12 cellular contexts compared by ENCODE assay signal in the genomic region with DNA sequence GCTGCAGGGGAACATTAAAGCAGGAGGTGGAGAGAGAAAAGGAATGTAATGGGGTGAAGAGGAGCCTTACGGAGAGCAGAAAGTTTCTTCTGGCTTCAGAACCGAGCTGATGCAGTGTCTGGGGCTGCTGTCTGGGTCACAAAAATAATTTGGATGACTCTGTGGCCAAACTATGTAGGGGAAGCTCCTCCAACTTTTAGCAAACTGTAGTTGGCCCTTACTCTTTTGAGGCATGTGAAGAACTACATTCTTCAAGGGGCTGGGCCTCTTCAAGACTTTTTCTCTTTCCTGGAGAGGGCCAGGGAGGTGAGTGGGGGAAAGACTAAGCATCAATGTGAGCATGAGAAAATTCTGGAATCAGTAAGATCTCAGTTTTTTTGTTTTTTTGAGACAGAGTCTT. TPM values are rescaled to one million over a fixed set of nuclear protein-coding genes. Genes with fewer than 3 reads are reported as not detected.
A peak's percentile ranks its signal among the peaks of the same experiment; 100 is the strongest.
DNase-seq lines count a peak whose midpoint lies in the region; ATAC-seq and TF ChIP-seq lines count a peak whose summit lies in the region.
"Had no signal": no experiment of that assay in that cellular context is flagged by ENCODE, and none has a peak within 500 bp of the region (broad histone marks: within the 10 kb centered on the region; RNA-seq: fewer than 3 reads in every experiment).

No MANE protein-coding gene starts in this region.

- no peak overlapping the region for H4K5ac ChIP-seq in mesendoderm (ENCODE audit: low read length)

- no peak overlapping the region for H3K4me2 ChIP-seq in GM23338
- no peak overlapping the region for H3K4me2 ChIP-seq in mesendoderm (ENCODE audit: low read length)
- H3K4me2 ChIP-seq in PC-3 (ENCODE audit: low read length), result no peak overlapping the region

- H4K20me1 ChIP-seq in GM23338 (replicated peaks; ENCODE audit: insufficient read depth) (no peaks in the 10 kb centered on the region), PC-3 (ENCODE audit: low read length) (no peaks in the 10 kb centered on the region)

- no peak overlapping the region for H2BK120ac ChIP-seq in mesendoderm (ENCODE audit: low read depth, low read length)

- peak overlapping the region; percentile 69 for H2BK5ac ChIP-seq in mesendoderm (ENCODE audit: low read length)

- H3K4me3 ChIP-seq in GM23338 (no peak overlapping the region), coronary artery (no peak overlapping the region), mesendoderm (ENCODE audit: low read length) (no peak overlapping the region), thoracic aorta (no peak overlapping the region), PC-3 (ENCODE audit: low read length) (no peak overlapping the region)

- H3K9me3 ChIP-seq in thoracic aorta, result no peaks in the 10 kb centered on the region
- H3K9me3 ChIP-seq in PC-3 (ENCODE audit: low read length), result no peaks in the 10 kb centered on the region

- H3K27me3 ChIP-seq in GM23338 (ENCODE audit: insufficient read depth) (no peaks in the 10 kb centered on the region), mesendoderm (ENCODE audit: insufficient read depth, low read length, poor library complexity) (no peaks in the 10 kb centered on the region), thoracic aorta (replicated peaks; ENCODE audit: insufficient read depth) (no peaks in the 10 kb centered on the region), PC-3 (ENCODE audit: low read length) (no peaks in the 10 kb centered on the region)

- H3K79me1 ChIP-seq in mesendoderm (ENCODE audit: low read length), result no peaks in the 10 kb centered on the region

- intact Hi-C loops in PC-3 (cut with micrococcal nuclease), result no loop called here

- H3K9ac ChIP-seq in mesendoderm (ENCODE audit: low read length), result peak overlapping the region; percentile 2
- H3K9ac ChIP-seq in PC-3 (ENCODE audit: low read length), result no peak overlapping the region

- H3K23ac ChIP-seq in mesendoderm (ENCODE audit: low read length), result peak overlapping the region; percentile 68

- no peak overlapping the region for H2AK5ac ChIP-seq in mesendoderm (ENCODE audit: low read length)

- CTCF ChIA-PET in PC-3 (lab: Charles Lee), result no interaction called here

- peak overlapping the region; percentile 64 for H3K56ac ChIP-seq in mesendoderm (ENCODE audit: low read length)

- peaks cover 5% of the 10 kb centered on the region for H3K36me3 Mint-ChIP-seq in GM23338 (ENCODE audit: low read depth)

- H3K4me1 ChIP-seq in GM23338 (ENCODE audit: insufficient read depth) (peaks cover 14% of the 10 kb centered on the region), mesendoderm (ENCODE audit: control insufficient read depth, low read depth, low read length) (peaks cover 10% of the 10 kb centered on the region), thoracic aorta (ENCODE audit: control insufficient read depth in 1 of 2, low read depth in 2 of 2) (peaks cover 8 to 63% of the 10 kb centered on the region in 2 donors), PC-3 (ENCODE audit: insufficient read depth, low read length) (no peaks in the 10 kb centered on the region; the same call in 1 of the 2 replicates)

- H3K4me3 Mint-ChIP-seq in GM23338, result no peak overlapping the region
- H3K4me3 Mint-ChIP-seq: effector memory CD8-positive, alpha-beta T cell had no signal

- H3K27ac ChIP-seq in GM23338 (ENCODE audit: low read depth), result no peak overlapping the region
- H3K27ac ChIP-seq in coronary artery, result peak overlapping the region; percentile 64 to 82
- no peak overlapping the region for H3K27ac ChIP-seq in mesendoderm (ENCODE audit: low read depth, low read length)
- peak overlapping the region; percentile 59 to 75 for H3K27ac ChIP-seq in thoracic aorta
- H3K27ac ChIP-seq in PC-3 (ENCODE audit: low read length), result no peak overlapping the region

- DNase-seq in GM23338 (ENCODE audit: low spot score) (no peak), coronary artery (ENCODE audit: low spot score) (no peak), mesendoderm (no peak), thoracic aorta (ENCODE audit: low spot score) (no peak), PC-3 (no peak)
- DNase-seq: activated CD4-positive, CD25-positive, alpha-beta regulatory T cell treated with anti-CD3 and anti-CD28 coated beads, Interleukin-2, amount 50 U/mL, for 72 hours; amniotic stem cell; effector memory CD8-positive, alpha-beta T cell; NCI-H2171 treated with DMSO at 0.1 percent for 48 hours had no signal

- H3K27ac Mint-ChIP-seq in GM23338, result no peak overlapping the region
- H3K27ac Mint-ChIP-seq: effector memory CD8-positive, alpha-beta T cell had no signal

- H3F3A ChIP-seq in GM23338 (replicated peaks; ENCODE audit: low read depth), result no peaks in the 10 kb centered on the region
- no peaks in the 10 kb centered on the region for H3F3A ChIP-seq in PC-3 (ENCODE audit: low read length, unreplicated experiment)

- H4K8ac ChIP-seq in mesendoderm (ENCODE audit: low read depth, low read length), result no peak overlapping the region

- peaks cover 4% of the 10 kb centered on the region for H3K27me3 Mint-ChIP-seq in GM23338 (ENCODE audit: insufficient read depth, low read depth, poor library complexity)
- H3K27me3 Mint-ChIP-seq: effector memory CD8-positive, alpha-beta T cell had no signal

- H2AFZ ChIP-seq in GM23338 (peak overlapping the region; percentile 63), PC-3 (ENCODE audit: low read length) (no peak overlapping the region)

- POLR2A ChIA-PET in PC-3 (lab: Charles Lee; ENCODE audit: unreplicated experiment), result no interaction called here

- H3K18ac ChIP-seq in mesendoderm (ENCODE audit: low read length), result peak overlapping the region; percentile 4

- ATAC-seq in GM23338, result no peak
- ATAC-seq in thoracic aorta (ENCODE audit: insufficient number of reproducible peaks, low FRiP score, low read depth), result peak; percentile 50
- no peak for ATAC-seq in activated CD4-positive, CD25-positive, alpha-beta regulatory T cell treated with anti-CD3 and anti-CD28 coated beads, Interleukin-2, amount 50 U/mL, for 24 hours
- no peak for ATAC-seq in GM18519 (IDR thresholded peaks at IDR 0.05; ENCODE audit: low FRiP score, unreplicated experiment)
- no peak for ATAC-seq in HG02571 (IDR thresholded peaks at IDR 0.05; ENCODE audit: unreplicated experiment)
- no peak for ATAC-seq in PC-3
- ATAC-seq: effector memory CD8-positive, alpha-beta T cell had no signal

- peaks cover 11% of the 10 kb centered on the region for H3K4me1 Mint-ChIP-seq in GM23338

- no CpG with 5 or more reads among the region's 2 CpGs for WGBS in mesendoderm (ENCODE audit: extremely low coverage, insufficient coverage, low lambda C conversion rate)

- H3K9me2 ChIP-seq in GM23338 (ENCODE audit: insufficient read depth) (peaks cover 3% of the 10 kb centered on the region; the same call in 1 of the 2 replicates), PC-3 (replicated peaks; ENCODE audit: low read length) (no peaks in the 10 kb centered on the region)

- BruUV-seq in PC-3 (replicated peaks; lab: Mats Ljungman, UMichigan), result no TSS peak

- TF ChIP-seq CTCF in GM23338 (conservative IDR thresholded peaks at IDR 0.05; ENCODE audit: low read depth in 2 of 2) (no peak), coronary artery (IDR thresholded peaks at IDR 0.05) (no peak), thoracic aorta (IDR thresholded peaks at IDR 0.05) (no peak), PC-3 (conservative IDR thresholded peaks at IDR 0.05; ENCODE audit: low read depth, low read length) (no peak)

- H3K36me3 ChIP-seq in GM23338 (ENCODE audit: insufficient read depth), result no peaks in the 10 kb centered on the region
- no peaks in the 10 kb centered on the region for H3K36me3 ChIP-seq in mesendoderm (ENCODE audit: control insufficient read depth, insufficient read depth, low read length)
- H3K36me3 ChIP-seq in thoracic aorta, result no peaks in the 10 kb centered on the region
- no peaks in the 10 kb centered on the region for H3K36me3 ChIP-seq in PC-3 (ENCODE audit: low read depth, low read length)

- peaks cover 13% of the 10 kb centered on the region for H3K9me3 Mint-ChIP-seq in GM23338
- H3K9me3 Mint-ChIP-seq: effector memory CD8-positive, alpha-beta T cell had no signal

- no peak overlapping the region for H2BK15ac ChIP-seq in mesendoderm (replicated peaks; ENCODE audit: low read depth)

- no peak overlapping the region for H3K4ac ChIP-seq in mesendoderm (ENCODE audit: low read depth, low read length)

- H3K79me2 ChIP-seq in GM23338 (replicated peaks; ENCODE audit: insufficient read depth) (no peaks in the 10 kb centered on the region), mesendoderm (ENCODE audit: control insufficient read depth, insufficient read depth, low read length) (no peaks in the 10 kb centered on the region), PC-3 (ENCODE audit: low read length) (no peaks in the 10 kb centered on the region)

TF ChIP-seq in GM23338, 12 proteins besides CTCF, POLR2A, EP300 and RAD21:
- TF ChIP-seq EZH2phosphoT487 (IDR thresholded peaks at IDR 0.05; ENCODE audit: unreplicated experiment), result no peak
- no peak for TF ChIP-seq ZNF331 (CRISPR knock-in tag; IDR thresholded peaks at IDR 0.05; ENCODE audit: low read depth)
- TF ChIP-seq STAT1 (IDR thresholded peaks at IDR 0.05; ENCODE audit: unreplicated experiment), result no peak

RNA-seq across cellular contexts. Expression of gene SPARC, which starts 31.9 kb away (rescaled TPM):
- total RNA-seq in GM23338 (2014; rRNA removed; shearing (Covaris generic)), result 203 and 218 TPM in 2 replicates
- 200 and 225 TPM in 2 replicates for polyA plus RNA-seq in GM23338 (2016; fragmentation: Nextera tagmentation; extraction: Ambion mirVana)
- polyA plus RNA-seq in mesendoderm (2013, experiment 1 of 2), result 371 TPM
- 377 TPM for polyA plus RNA-seq in mesendoderm (2013, experiment 2 of 2)
- 1,000 to 10,000 TPM; 1,654 to 1,851 TPM for total RNA-seq in thoracic aorta
- 0.86 and 2.7 TPM in 2 replicates for total RNA-seq in PC-3 (2014; rRNA removed)

RNA-seq across cellular contexts. Expression of gene ATOX1, which starts 39.8 kb away (rescaled TPM):
- 118 and 123 TPM in 2 replicates for total RNA-seq in GM23338 (2014; rRNA removed; shearing (Covaris generic))
- polyA plus RNA-seq in GM23338 (2016; fragmentation: Nextera tagmentation; extraction: Ambion mirVana), result 120 and 134 TPM in 2 replicates
- 143 TPM for polyA plus RNA-seq in mesendoderm (2013, experiment 1 of 2)
- polyA plus RNA-seq in mesendoderm (2013, experiment 2 of 2), result 143 TPM
- total RNA-seq in thoracic aorta (10 to 100 TPM; 32.9 to 36.8 TPM), PC-3 (2014; rRNA removed) (81.4 and 122 TPM in 2 replicates)

RNA-seq across cellular contexts. Expression of gene G3BP1, which starts 53.1 kb away (rescaled TPM):
- 323 and 345 TPM in 2 replicates for total RNA-seq in GM23338 (2014; rRNA removed; shearing (Covaris generic))
- 158 and 183 TPM in 2 replicates for polyA plus RNA-seq in GM23338 (2016; fragmentation: Nextera tagmentation; extraction: Ambion mirVana)
- polyA plus RNA-seq in mesendoderm (2013, experiment 1 of 2), result 191 TPM
- polyA plus RNA-seq in mesendoderm (2013, experiment 2 of 2), result 192 TPM
- 100 to 1,000 TPM in 1 of 2 donors, 10 to 100 TPM in 1; 64.7 to 182 TPM for total RNA-seq in thoracic aorta
- 133 and 157 TPM in 2 replicates for total RNA-seq in PC-3 (2014; rRNA removed)

Comparison
In these comparisons a context has a peak if more than half of its experiments do, and no peak if none do; other contexts are left out.
1. H3K27ac ChIP-seq: peak in coronary artery (2 of 2) and thoracic aorta (2 of 2); none in GM23338 (single experiment), mesendoderm (single experiment) and PC-3 (single experiment).
2. RNA of gene SPARC, which starts 31.9 kb away (total RNA-seq): 1,654 to 1,851 TPM in thoracic aorta and 203 to 218 TPM in GM23338; 0.86 to 2.7 TPM in PC-3; every median in the first group is over 10 times any median in the second.